1 cellular context compared by ENCODE assay signal in the genomic region with DNA sequence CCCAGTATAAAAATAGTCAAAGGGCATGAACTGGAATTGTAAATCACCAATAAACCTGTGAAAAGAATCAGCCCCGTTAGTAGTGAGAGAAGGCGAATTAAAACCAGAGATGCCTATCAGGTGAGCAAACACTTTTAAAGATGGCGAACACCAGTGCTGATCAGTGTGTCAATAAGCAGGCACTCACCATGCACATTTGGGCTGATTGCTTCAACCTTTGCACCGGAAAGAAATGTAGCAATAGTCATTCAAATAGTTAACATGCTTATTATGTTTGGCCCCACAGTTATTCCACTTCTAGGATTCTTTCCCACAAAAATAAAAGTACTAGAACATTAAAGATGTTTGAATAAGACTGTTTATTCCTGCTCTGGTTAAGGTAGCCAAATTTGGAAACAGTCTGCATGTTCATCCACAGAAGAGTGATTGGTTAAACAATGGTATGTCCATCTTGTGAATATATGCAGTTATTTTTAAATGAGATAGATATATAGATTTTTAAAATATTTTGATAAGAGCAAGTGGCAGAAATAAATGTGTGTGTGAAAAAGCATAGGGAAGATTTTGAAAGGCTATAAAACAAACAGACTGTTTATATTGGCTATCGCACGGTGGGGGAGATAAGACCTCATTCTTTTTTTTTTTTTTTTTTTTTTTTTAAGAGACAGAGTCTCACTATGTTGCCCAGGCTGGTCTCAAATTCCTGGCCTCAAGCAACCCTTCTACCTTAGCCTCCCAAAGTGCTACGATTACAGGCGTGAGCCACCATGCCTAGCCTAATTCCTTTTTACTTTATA.
TF ChIP-seq lines count a peak whose summit lies in the region.

No MANE protein-coding gene starts in this region.

TF ChIP-seq in WTC11, 78 proteins besides CTCF, POLR2A, EP300 and RAD21 (continued from another document):
- TF ChIP-seq ATF6 (CRISPR knock-in tag; IDR thresholded peaks at IDR 0.05), result no peak
